In genomic region chrX:41528784-41529183, GRCh38 we compare ENCODE assay signal across 28 cellular contexts.
"Had no signal": no experiment of that assay in that cellular context is flagged by ENCODE, and none has a peak within 500 bp of the region (broad histone marks: within the 10 kb centered on the region; RNA-seq: fewer than 3 reads in every experiment).

No MANE protein-coding gene starts in this region.

- H3K9me3 Mint-ChIP-seq: activated CD4-positive, alpha-beta memory T cell treated with anti-CD3 and anti-CD28 coated beads, Interleukin-2, amount 10 ng/mL, durations not matched to agents 7 days and 5 days; activated CD4-positive, alpha-beta T cell treated with anti-CD3 and anti-CD28 coated beads, Interleukin-2, amount 10 ng/mL, durations not matched to agents 7 days and 5 days; activated naive CD8-positive, alpha-beta T cell treated with anti-CD3 and anti-CD28 coated beads, Interleukin-2, amount 10 ng/mL, durations not matched to agents 7 days and 5 days; activated T-cell treated with anti-CD3 and anti-CD28 coated beads, Interleukin-2, amount 50 U/mL, for 24 hours; activated T-cell treated with anti-CD3 and anti-CD28 coated beads, Interleukin-2, amount 50 U/mL, for 72 hours; central memory CD8-positive, alpha-beta T cell; dendritic cell treated with granulocyte-macrophage colony-stimulating factor and Interleukin-4, amounts not matched to agents 40 ng/mL and 50 ng/mL, for 4 days had no signal

- H3K27ac ChIP-seq: brain microvascular endothelial cell, coronary artery, dorsolateral prefrontal cortex, esophagus muscularis mucosa, gastroesophageal sphincter, heart right ventricle had no signal

- H3K4me3 Mint-ChIP-seq: activated CD4-positive, alpha-beta memory T cell treated with anti-CD3 and anti-CD28 coated beads, Interleukin-2, amount 10 ng/mL, durations not matched to agents 7 days and 5 days; activated CD4-positive, alpha-beta T cell treated with anti-CD3 and anti-CD28 coated beads, Interleukin-2, amount 10 ng/mL, durations not matched to agents 7 days and 5 days; activated naive CD8-positive, alpha-beta T cell treated with anti-CD3 and anti-CD28 coated beads, Interleukin-2, amount 10 ng/mL, durations not matched to agents 7 days and 5 days; activated T-cell treated with anti-CD3 and anti-CD28 coated beads, Interleukin-2, amount 50 U/mL, for 24 hours; activated T-cell treated with anti-CD3 and anti-CD28 coated beads, Interleukin-2, amount 50 U/mL, for 72 hours; central memory CD8-positive, alpha-beta T cell; dendritic cell treated with granulocyte-macrophage colony-stimulating factor and Interleukin-4, amounts not matched to agents 40 ng/mL and 50 ng/mL, for 4 days had no signal

- H3K27me3 Mint-ChIP-seq: activated CD4-positive, alpha-beta memory T cell treated with anti-CD3 and anti-CD28 coated beads, Interleukin-2, amount 10 ng/mL, durations not matched to agents 7 days and 5 days; activated CD4-positive, alpha-beta T cell treated with anti-CD3 and anti-CD28 coated beads, Interleukin-2, amount 10 ng/mL, durations not matched to agents 7 days and 5 days; activated naive CD8-positive, alpha-beta T cell treated with anti-CD3 and anti-CD28 coated beads, Interleukin-2, amount 10 ng/mL, durations not matched to agents 7 days and 5 days; central memory CD8-positive, alpha-beta T cell; dendritic cell treated with granulocyte-macrophage colony-stimulating factor and Interleukin-4, amounts not matched to agents 40 ng/mL and 50 ng/mL, for 4 days had no signal

- H3K27ac Mint-ChIP-seq: activated CD4-positive, alpha-beta memory T cell treated with anti-CD3 and anti-CD28 coated beads, Interleukin-2, amount 10 ng/mL, durations not matched to agents 7 days and 5 days; activated CD4-positive, alpha-beta T cell treated with anti-CD3 and anti-CD28 coated beads, Interleukin-2, amount 10 ng/mL, durations not matched to agents 7 days and 5 days; activated naive CD8-positive, alpha-beta T cell treated with anti-CD3 and anti-CD28 coated beads, Interleukin-2, amount 10 ng/mL, durations not matched to agents 7 days and 5 days; activated T-cell treated with anti-CD3 and anti-CD28 coated beads, Interleukin-2, amount 50 U/mL, for 24 hours; activated T-cell treated with anti-CD3 and anti-CD28 coated beads, Interleukin-2, amount 50 U/mL, for 72 hours; dendritic cell treated with granulocyte-macrophage colony-stimulating factor and Interleukin-4, amounts not matched to agents 40 ng/mL and 50 ng/mL, for 4 days had no signal

- H3K4me1 ChIP-seq: gastroesophageal sphincter, heart right ventricle had no signal

- H3K27me3 ChIP-seq: brain microvascular endothelial cell, esophagus muscularis mucosa, gastroesophageal sphincter had no signal

- ATAC-seq: activated T-cell treated with anti-CD3 and anti-CD28 coated beads, Interleukin-2, amount 50 U/mL, for 72 hours; gastroesophageal sphincter had no signal

- H3K4me3 ChIP-seq: coronary artery, dorsolateral prefrontal cortex, esophagus muscularis mucosa, gastroesophageal sphincter, heart right ventricle had no signal

- H3K9me3 ChIP-seq: esophagus muscularis mucosa, gastroesophageal sphincter, heart right ventricle had no signal

- H3K36me3 ChIP-seq: brain microvascular endothelial cell had no signal

- DNase-seq: activated CD4-positive, alpha-beta memory T cell treated with anti-CD3 and anti-CD28 coated beads, Interleukin-2, amount 10 ng/mL, durations not matched to agents 7 days and 5 days; activated CD4-positive, alpha-beta T cell treated with anti-CD3 and anti-CD28 coated beads for 1 hour; activated CD4-positive, alpha-beta T cell treated with anti-CD3 and anti-CD28 coated beads for 4 hours; activated CD4-positive, alpha-beta T cell treated with anti-CD3 and anti-CD28 coated beads, Interleukin-2, amount 10 ng/mL, durations not matched to agents 7 days and 5 days; activated CD4-positive, alpha-beta T cell treated with anti-CD3 and anti-CD28 coated beads, Interleukin-2, amount 50 U/mL, for 4 hours; activated CD4-positive, CD25-positive, alpha-beta regulatory T cell; activated CD8-positive, alpha-beta memory T cell treated with anti-CD3 and anti-CD28 coated beads, Interleukin-2, amount 50 U/mL, for 48 hours; activated gamma-delta T cell; activated naive CD4-positive, alpha-beta T cell treated with Interleukin-2 at 50 U/mL for 16 hours; activated naive CD8-positive, alpha-beta T cell treated with anti-CD3 and anti-CD28 coated beads, Interleukin-2, amount 10 ng/mL, durations not matched to agents 7 days and 5 days; activated T-cell treated with anti-CD3 and anti-CD28 coated beads for 4 hours; activated T-cell treated with anti-CD3 and anti-CD28 coated beads, Interleukin-2, amount 50 U/mL, for 24 hours; activated T-cell treated with anti-CD3 and anti-CD28 coated beads, Interleukin-2, amount 50 U/mL, for 72 hours; amniotic stem cell; anterior cingulate cortex; brain microvascular endothelial cell; dorsolateral prefrontal cortex; effector memory CD4-positive, alpha-beta T cell; erythroblast; foreskin melanocyte; heart right ventricle; T-helper 1 cell; T-helper 2 cell had no signal
